Comparison of ENCODE assay signal across 8 cellular contexts in the genomic region with DNA sequence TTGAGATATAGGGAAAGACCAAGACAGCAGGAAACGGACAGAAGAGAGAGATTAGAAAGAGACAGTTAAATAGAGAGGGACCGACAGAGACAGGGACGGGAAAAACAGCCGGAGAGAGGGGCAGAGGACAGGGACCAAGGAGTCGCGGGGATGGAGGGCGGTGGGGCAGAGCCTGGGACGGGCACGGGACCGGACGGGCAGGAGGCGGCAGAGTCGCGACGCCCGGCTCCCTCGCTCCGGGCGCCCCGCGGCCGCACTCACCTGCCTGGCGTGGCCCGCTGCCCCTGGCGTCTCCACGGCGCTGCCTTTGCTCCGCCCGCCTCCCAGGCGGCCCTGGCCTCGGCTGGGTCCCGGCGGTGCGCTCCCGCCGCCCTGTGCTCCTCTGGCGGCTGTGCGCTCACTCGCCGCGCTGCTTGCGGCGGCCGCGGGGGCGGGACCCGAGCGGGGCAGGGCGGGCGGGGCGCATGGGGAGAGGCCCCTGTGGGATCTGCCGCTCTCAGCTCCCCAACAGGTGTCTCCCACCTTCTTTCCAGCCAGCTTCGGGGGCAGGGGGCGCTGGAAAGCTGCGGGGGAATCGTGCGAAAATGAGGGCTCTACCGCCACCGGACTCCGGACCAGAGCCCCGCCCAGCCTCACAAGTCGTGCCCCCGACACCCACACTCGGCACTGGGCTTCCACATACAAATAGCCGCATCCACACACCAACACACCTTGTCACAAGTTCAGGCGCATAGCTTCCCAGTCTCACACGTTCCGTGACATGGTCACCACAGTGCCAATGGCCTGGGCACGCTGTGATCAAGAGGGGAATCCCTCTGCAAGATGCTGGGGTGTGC. TPM values are rescaled to one million over a fixed set of nuclear protein-coding genes. Genes with fewer than 3 reads are reported as not detected.
DNase-seq lines count a peak whose midpoint lies in the region; ATAC-seq and TF ChIP-seq lines count a peak whose summit lies in the region.

A gene with protein sequence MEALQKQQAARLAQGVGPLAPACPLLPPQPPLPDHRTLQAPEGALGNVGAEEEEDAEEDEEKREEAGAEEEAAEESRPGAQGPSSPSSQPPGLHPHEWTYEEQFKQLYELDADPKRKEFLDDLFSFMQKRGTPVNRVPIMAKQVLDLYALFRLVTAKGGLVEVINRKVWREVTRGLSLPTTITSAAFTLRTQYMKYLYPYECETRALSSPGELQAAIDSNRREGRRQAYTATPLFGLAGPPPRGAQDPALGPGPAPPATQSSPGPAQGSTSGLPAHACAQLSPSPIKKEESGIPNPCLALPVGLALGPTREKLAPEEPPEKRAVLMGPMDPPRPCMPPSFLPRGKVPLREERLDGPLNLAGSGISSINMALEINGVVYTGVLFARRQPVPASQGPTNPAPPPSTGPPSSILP (minus strand): TSS at position 411 of the 836 bp plus-strand sequence. CDS start 1,052 bp downstream, outside the sequence.

- peaks cover 2% of the 10 kb centered on the region for H3K36me3 Mint-ChIP-seq in activated naive CD8-positive, alpha-beta T cell treated with anti-CD3 and anti-CD28 coated beads for 36 hours

- H3K9ac ChIP-seq in smooth muscle cell (ENCODE audit: low read depth), result no peak within 1 kb of the TSS

- DNase-seq in NCI-H774 (lab: John Stamatoyannopoulos, UW) (peak; percentile 10), iPS DF 6.9 (ENCODE audit: low read depth, low spot score) (no peak), smooth muscle cell (lab: John Stamatoyannopoulos, UW; ENCODE audit: unreplicated experiment) (no peak), GOT3 (lab: John Stamatoyannopoulos, UW) (no peak), EL (no peak)
- peak; percentile 57 for DNase-seq in activated naive CD8-positive, alpha-beta T cell treated with anti-CD3 and anti-CD28 coated beads for 36 hours

- H3K27ac Mint-ChIP-seq in activated naive CD8-positive, alpha-beta T cell treated with anti-CD3 and anti-CD28 coated beads for 36 hours, result no peak within 1 kb of the TSS

- no peaks in the 10 kb centered on the region for H3K4me1 ChIP-seq in iPS DF 6.9 (ENCODE audit: control insufficient read depth, insufficient read depth, low read length)
- H3K4me1 ChIP-seq in smooth muscle cell (ENCODE audit: low read depth), result peaks cover 45% of the 10 kb centered on the region

- H3K4me3 Mint-ChIP-seq in activated naive CD8-positive, alpha-beta T cell treated with anti-CD3 and anti-CD28 coated beads for 36 hours, result peak within 1 kb of the TSS; percentile 67

- no peaks in the 10 kb centered on the region for H3K9me3 Mint-ChIP-seq in activated naive CD8-positive, alpha-beta T cell treated with anti-CD3 and anti-CD28 coated beads for 36 hours

- ATAC-seq in GM18868 (IDR thresholded peaks at IDR 0.05; ENCODE audit: unreplicated experiment), result peak; percentile 46
- ATAC-seq in GM19023 (IDR thresholded peaks at IDR 0.05; ENCODE audit: unreplicated experiment), result no peak

- H3K27me3 ChIP-seq in iPS DF 6.9 (ENCODE audit: control insufficient read depth, insufficient read depth, low read length) (peaks cover 64% of the 10 kb centered on the region), smooth muscle cell (ENCODE audit: low read depth) (peaks cover 84% of the 10 kb centered on the region)

- H3K27ac ChIP-seq in iPS DF 6.9 (ENCODE audit: low read length) (no peak within 1 kb of the TSS), smooth muscle cell (ENCODE audit: low read depth) (no peak within 1 kb of the TSS)

- H3K36me3 ChIP-seq in iPS DF 6.9 (ENCODE audit: control insufficient read depth, insufficient read depth, low read length) (no peaks in the 10 kb centered on the region), smooth muscle cell (ENCODE audit: low read depth) (no peaks in the 10 kb centered on the region)

- H3K4me3 ChIP-seq in iPS DF 6.9 (ENCODE audit: low read length), result peak within 1 kb of the TSS; percentile 10; the same call in 1 of the 2 replicates
- H3K4me3 ChIP-seq in smooth muscle cell, result peak within 1 kb of the TSS; percentile 40

- peaks cover 66% of the 10 kb centered on the region for H3K27me3 Mint-ChIP-seq in activated naive CD8-positive, alpha-beta T cell treated with anti-CD3 and anti-CD28 coated beads for 36 hours

- H3K9me3 ChIP-seq in iPS DF 6.9 (ENCODE audit: control insufficient read depth, insufficient read depth, low read length) (no peaks in the 10 kb centered on the region), smooth muscle cell (replicated peaks; ENCODE audit: low read depth) (no peaks in the 10 kb centered on the region)

- H3F3A ChIP-seq in smooth muscle cell (ENCODE audit: low read depth), result no peaks in the 10 kb centered on the region

- WGBS in iPS DF 6.9 (ENCODE audit: insufficient coverage, insufficient read length), result no CpG with 5 or more reads among the region's 69 CpGs
- 2% methylated on average over 38 of the region's 69 CpGs for WGBS in smooth muscle cell (ENCODE audit: low lambda C conversion rate)

- H2AFZ ChIP-seq in smooth muscle cell (ENCODE audit: low read depth), result no peak within 1 kb of the TSS

- H3K4me1 Mint-ChIP-seq in activated naive CD8-positive, alpha-beta T cell treated with anti-CD3 and anti-CD28 coated beads for 36 hours, result peaks cover 16% of the 10 kb centered on the region

- no peaks in the 10 kb centered on the region for H3K79me2 ChIP-seq in smooth muscle cell (ENCODE audit: low read depth)

- peak within 1 kb of the TSS; percentile 86 for H3K4me2 ChIP-seq in smooth muscle cell

- no peak for TF ChIP-seq CTCF in smooth muscle cell (IDR thresholded peaks at IDR 0.05; ENCODE audit: borderline replicate concordance, insufficient read depth, poor library complexity, severe bottlenecking)

- no peaks in the 10 kb centered on the region for H4K20me1 ChIP-seq in smooth muscle cell (ENCODE audit: low read depth)

RNA-seq across cellular contexts. Expression of the gene that starts here (rescaled TPM):
- under 1 TPM in 1 of 2 experiments, not detected in 1; 0.31 TPM for total RNA-seq in activated naive CD8-positive, alpha-beta T cell treated with anti-CD3 and anti-CD28 coated beads for 36 hours
- not detected in 2 replicates for total RNA-seq in smooth muscle cell
- polyA plus RNA-seq in smooth muscle cell, result 0.40 and 0.45 TPM in 2 replicates

Comparison
In these comparisons a context has a peak if more than half of its experiments do, and no peak if none do; other contexts are left out.
1. Peak in DNase-seq in activated naive CD8-positive, alpha-beta T cell treated with anti-CD3 and anti-CD28 coated beads for 36 hours; RNA of the gene not detected or under 1 TPM.